ENCODE assay signal across 14 cellular contexts in the genomic region with DNA sequence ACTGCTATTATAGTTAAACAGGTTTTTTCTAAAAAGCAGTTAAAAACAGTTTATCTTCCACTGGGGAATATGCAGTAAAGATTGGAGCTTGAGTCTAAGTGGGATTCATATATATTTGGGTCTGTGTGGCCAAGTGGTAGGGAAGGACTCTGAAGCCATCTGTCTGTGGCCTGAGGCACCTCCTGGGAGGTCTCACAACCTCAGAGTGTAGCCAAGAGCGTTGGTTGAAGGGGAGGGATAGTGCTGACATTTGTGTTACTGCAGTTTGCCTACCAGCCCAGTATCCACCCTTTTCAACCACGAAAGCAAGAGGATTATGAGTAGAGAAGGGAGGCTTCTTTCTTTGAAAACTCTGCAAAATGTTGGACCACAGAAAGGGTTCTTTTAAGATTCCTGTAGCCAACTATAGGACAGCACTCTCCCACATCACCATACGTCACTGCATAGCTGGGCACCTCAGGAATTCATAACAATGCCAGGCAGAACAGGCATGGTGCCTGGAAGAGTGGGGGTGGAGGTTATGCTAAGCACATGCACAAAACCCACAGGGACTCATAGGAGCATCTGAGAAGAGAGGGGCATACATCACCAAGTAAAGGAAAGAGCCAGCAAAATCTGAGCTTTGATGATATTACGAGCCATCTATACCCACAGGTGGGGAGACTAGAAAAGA.
A peak's percentile ranks its signal among the peaks of the same experiment; 100 is the strongest.
DNase-seq lines count a peak whose midpoint lies in the region; TF ChIP-seq lines count a peak whose summit lies in the region.
"Had no signal": no experiment of that assay in that cellular context is flagged by ENCODE, and none has a peak within 500 bp of the region (broad histone marks: within the 10 kb centered on the region; RNA-seq: fewer than 3 reads in every experiment).

No MANE protein-coding gene starts in this region.

- no peaks in the 10 kb centered on the region for H3K9me3 Mint-ChIP-seq in osteocyte (ENCODE audit: unreplicated experiment)
- H3K9me3 Mint-ChIP-seq: CD4-positive, alpha-beta T cell; effector memory CD8-positive, alpha-beta T cell; stimulated activated naive CD8-positive, alpha-beta T cell treated with anti-CD3 and anti-CD28 coated beads, Interleukin-15, Interleukin-2, amounts not matched to agents 100 ng/mL and 50 ng/mL, for 24 hours; T-helper 1 cell treated with Interleukin-12 subunit alpha and Interleukin-12 subunit beta and Interleukin-4 antibody, amounts not matched to agents 30 μg/mL and 1 μg/mL, for 36 hours had no signal

- DNase-seq in G401 (ENCODE audit: low spot score): peak; percentile 13
- DNase-seq in NCI-H69 (lab: John Stamatoyannopoulos, UW): peak; percentile 96
- peak; percentile 16 for DNase-seq in epithelial cell of esophagus (ENCODE audit: low read depth)
- no peak for DNase-seq in osteocyte (ENCODE audit: extremely low spot score, unreplicated experiment)
- no peak for DNase-seq in GDM1 (lab: John Stamatoyannopoulos, UW)
- no peak for DNase-seq in hepatic stellate cell (ENCODE audit: low spot score)
- DNase-seq in iPS-NIHi11 (ENCODE audit: low spot score): no peak
- DNase-seq: CD4-positive, alpha-beta T cell; effector memory CD8-positive, alpha-beta T cell; head of caudate nucleus; nephron progenitor cell; PC-3 had no signal

- no peak overlapping the region for H3K4me3 ChIP-seq in epithelial cell of esophagus (ENCODE audit: low read length)

- peaks cover 38% of the 10 kb centered on the region for H3K4me1 Mint-ChIP-seq in osteocyte (ENCODE audit: unreplicated experiment)

- H3K27ac Mint-ChIP-seq in osteocyte (ENCODE audit: unreplicated experiment): peak overlapping the region; percentile 70
- H3K27ac Mint-ChIP-seq: CD4-positive, alpha-beta T cell; effector memory CD8-positive, alpha-beta T cell; nephron progenitor cell; stimulated activated naive CD8-positive, alpha-beta T cell treated with anti-CD3 and anti-CD28 coated beads, Interleukin-15, Interleukin-2, amounts not matched to agents 100 ng/mL and 50 ng/mL, for 24 hours; T-helper 1 cell treated with Interleukin-12 subunit alpha and Interleukin-12 subunit beta and Interleukin-4 antibody, amounts not matched to agents 30 μg/mL and 1 μg/mL, for 36 hours had no signal

- peak overlapping the region; percentile 3 for H3K4me3 Mint-ChIP-seq in osteocyte (ENCODE audit: unreplicated experiment)
- H3K4me3 Mint-ChIP-seq: CD4-positive, alpha-beta T cell; effector memory CD8-positive, alpha-beta T cell; nephron progenitor cell; stimulated activated naive CD8-positive, alpha-beta T cell treated with anti-CD3 and anti-CD28 coated beads, Interleukin-15, Interleukin-2, amounts not matched to agents 100 ng/mL and 50 ng/mL, for 24 hours; T-helper 1 cell treated with Interleukin-12 subunit alpha and Interleukin-12 subunit beta and Interleukin-4 antibody, amounts not matched to agents 30 μg/mL and 1 μg/mL, for 36 hours had no signal

- no peaks in the 10 kb centered on the region for H3K27me3 Mint-ChIP-seq in osteocyte (ENCODE audit: unreplicated experiment)
- H3K27me3 Mint-ChIP-seq: stimulated activated naive CD8-positive, alpha-beta T cell treated with anti-CD3 and anti-CD28 coated beads, Interleukin-15, Interleukin-2, amounts not matched to agents 100 ng/mL and 50 ng/mL, for 24 hours had no signal

- H3K36me3 Mint-ChIP-seq in osteocyte (ENCODE audit: unreplicated experiment): no peaks in the 10 kb centered on the region

- in situ Hi-C loops in G401 (cut with HindIII; ENCODE audit: low sequenced_read_pairs): no loop called here

- TF ChIP-seq CTCF in epithelial cell of esophagus (IDR thresholded peaks at IDR 0.05; ENCODE audit: insufficient read depth, low read depth, low read length, missing control alignments): no peak
- no peak for TF ChIP-seq CTCF in osteocyte (IDR thresholded peaks at IDR 0.05)

Comparison
In these comparisons a context has a peak if more than half of its experiments do, and no peak if none do; other contexts are left out.
1. DNase-seq: peak in G401 (single experiment), NCI-H69 (single experiment) and epithelial cell of esophagus (single experiment); none in osteocyte (single experiment), GDM1 (single experiment), hepatic stellate cell (single experiment) and iPS-NIHi11 (single experiment).